ENCODE assay signal across 8 cellular contexts in genomic region chr12:52904509-52905300, GRCh38. TPM values are rescaled to one million over a fixed set of nuclear protein-coding genes. Genes with fewer than 3 reads are reported as not detected.
A peak's percentile ranks its signal among the peaks of the same experiment; 100 is the strongest.
DNase-seq lines count a peak whose midpoint lies in the region; ATAC-seq and TF ChIP-seq lines count a peak whose summit lies in the region.
"Not testable (repeated sequence)": the region's sequence is repeated elsewhere in the genome, so short reads cannot be mapped to it uniquely, and the experiment has no call there.

KRT8 (minus strand) TSS chr12:52905076; CDS start chr12:52904981, 95 bp downstream.

- H4K8ac ChIP-seq in IMR-90 (ENCODE audit: low read depth in 2 of 2, low read length in 2 of 2): peak within 1 kb of the TSS; percentile 52 to 87

- peak within 1 kb of the TSS; percentile 4; the same call in 1 of the 3 replicates for H2BK15ac ChIP-seq in IMR-90 (ENCODE audit: low read depth, low read length)

- peak; percentile 3; the same call in 1 of the 2 replicates for TF ChIP-seq RAD21 in IMR-90 (IDR thresholded peaks at IDR 0.05; ENCODE audit: low read length)

- intact Hi-C loops in IMR-90 (cut with micrococcal nuclease); activated CD4-positive, alpha-beta memory T cell treated with anti-CD3 and anti-CD28 coated beads for 36 hours (cut with micrococcal nuclease); colonic mucosa (cut with DNase I): not testable (repeated sequence)
- intact Hi-C loops in right cardiac atrium (cut with DNase I): loop anchor here in 1 of 4 donors (5.0 kb wide), 1 partner anchor 73 kb away; no protein-coding TSS in a partner anchor

- peak within 1 kb of the TSS; percentile 54 for H2AFZ ChIP-seq in IMR-90 (replicated peaks; ENCODE audit: low read length, poor library complexity)

- peak within 1 kb of the TSS; percentile 29; the same call in 1 of the 2 replicates for H4K5ac ChIP-seq in IMR-90 (ENCODE audit: low read depth, low read length)

- peak within 1 kb of the TSS; percentile 14; the same call in 1 of the 2 replicates for H3K9ac ChIP-seq in IMR-90 (ENCODE audit: low read depth, low read length)
- H3K9ac ChIP-seq in colonic mucosa (ENCODE audit: low read depth in 2 of 2, low read length in 2 of 2): peak within 1 kb of the TSS; percentile 86 to 93
- peak within 1 kb of the TSS; percentile 65 for H3K9ac ChIP-seq in muscle layer of colon (ENCODE audit: low read length)

- peak within 1 kb of the TSS; percentile 61 for H3K4me3 Mint-ChIP-seq in activated CD4-positive, alpha-beta memory T cell treated with anti-CD3 and anti-CD28 coated beads for 36 hours
- peak within 1 kb of the TSS; percentile 79 to 80 for H3K4me3 Mint-ChIP-seq in stimulated activated naive CD8-positive, alpha-beta T cell treated with anti-CD3 and anti-CD28 coated beads, Interleukin-15, amount 100 ng/mL, for 72 hours

- not testable (repeated sequence) for H3K9me1 ChIP-seq in IMR-90 (ENCODE audit: insufficient read depth, low read length)

- H3K9me3 ChIP-seq in IMR-90 (ENCODE audit: control insufficient read depth, insufficient read depth, low read length); colonic mucosa; right cardiac atrium (ENCODE audit: control insufficient read depth, low read length); muscle layer of colon (ENCODE audit: low read length): not testable (repeated sequence)

- H2BK5ac ChIP-seq in IMR-90 (ENCODE audit: low read depth, low read length, poor library complexity, severe bottlenecking): not testable (repeated sequence)

- ATAC-seq in IMR-90 (ENCODE audit: low read depth); stimulated activated naive CD8-positive, alpha-beta T cell treated with anti-CD3 and anti-CD28 coated beads, Interleukin-15, amount 100 ng/mL, for 72 hours: not testable (repeated sequence)
- ATAC-seq in right cardiac atrium: peak; percentile 65 to 76

- DNase-seq in COLO668 (lab: John Stamatoyannopoulos, UW; ENCODE audit: unreplicated experiment): peak; percentile 92
- DNase-seq in IMR-90; activated CD4-positive, alpha-beta memory T cell treated with anti-CD3 and anti-CD28 coated beads for 36 hours; stimulated activated naive CD8-positive, alpha-beta T cell treated with anti-CD3 and anti-CD28 coated beads, Interleukin-15, amount 100 ng/mL, for 72 hours: not testable (repeated sequence)
- DNase-seq in NCI-H510A (lab: John Stamatoyannopoulos, UW): peak; percentile 96
- DNase-seq in colonic mucosa: peak; percentile 94
- peak; percentile 50 to 78 (median 70) for DNase-seq in right cardiac atrium

- not testable (repeated sequence) for H3K27me3 Mint-ChIP-seq in activated CD4-positive, alpha-beta memory T cell treated with anti-CD3 and anti-CD28 coated beads for 36 hours; stimulated activated naive CD8-positive, alpha-beta T cell treated with anti-CD3 and anti-CD28 coated beads, Interleukin-15, amount 100 ng/mL, for 72 hours

- H3K36me3 ChIP-seq in IMR-90 (ENCODE audit: control insufficient read depth, insufficient read depth, low read length); colonic mucosa; muscle layer of colon (ENCODE audit: insufficient read depth, low read length): not testable (repeated sequence)

- H4K20me1 ChIP-seq in IMR-90 (ENCODE audit: insufficient read depth, low read length): not testable (repeated sequence)

- CTCF ChIA-PET in IMR-90 (lab: Yijun Ruan, JAX): not testable (repeated sequence)
- CTCF ChIA-PET in activated CD4-positive, alpha-beta memory T cell treated with anti-CD3 and anti-CD28 coated beads for 36 hours (lab: Charles Lee): interaction anchor here (0.7 to 2.6 kb wide), 2 partner anchors 11 to 20 kb away, joined by 3 to 11 read pairs; no protein-coding TSS in a partner anchor

- not testable (repeated sequence) for H3K9me3 Mint-ChIP-seq in activated CD4-positive, alpha-beta memory T cell treated with anti-CD3 and anti-CD28 coated beads for 36 hours; stimulated activated naive CD8-positive, alpha-beta T cell treated with anti-CD3 and anti-CD28 coated beads, Interleukin-15, amount 100 ng/mL, for 72 hours

- TF ChIP-seq CTCF in IMR-90 (conservative IDR thresholded peaks at IDR 0.05; ENCODE audit: low read depth, low read length): not testable (repeated sequence)
- TF ChIP-seq CTCF in colonic mucosa (IDR thresholded peaks at IDR 0.05): peak; percentile 41

- not testable (repeated sequence) for H3K23ac ChIP-seq in IMR-90 (ENCODE audit: low read depth, low read length)

- not testable (repeated sequence) for H3K4me2 ChIP-seq in IMR-90 (ENCODE audit: low read depth, low read length)

- peak within 1 kb of the TSS; percentile 11 for H2AK9ac ChIP-seq in IMR-90 (replicated peaks; ENCODE audit: low read depth, low read length, poor library complexity)

- H3K27ac Mint-ChIP-seq in activated CD4-positive, alpha-beta memory T cell treated with anti-CD3 and anti-CD28 coated beads for 36 hours: not testable (repeated sequence)
- peak within 1 kb of the TSS; percentile 14 to 94 for H3K27ac Mint-ChIP-seq in stimulated activated naive CD8-positive, alpha-beta T cell treated with anti-CD3 and anti-CD28 coated beads, Interleukin-15, amount 100 ng/mL, for 72 hours

- not testable (repeated sequence) for H3K4me1 Mint-ChIP-seq in activated CD4-positive, alpha-beta memory T cell treated with anti-CD3 and anti-CD28 coated beads for 36 hours (ENCODE audit: low read depth)
- H3K4me1 Mint-ChIP-seq in stimulated activated naive CD8-positive, alpha-beta T cell treated with anti-CD3 and anti-CD28 coated beads, Interleukin-15, amount 100 ng/mL, for 72 hours: peaks cover 13% of the 10 kb centered on the region

- TF ChIP-seq POLR2A in IMR-90 (IDR thresholded peaks at IDR 0.05; ENCODE audit: low read depth, low read length): not testable (repeated sequence)

- peak within 1 kb of the TSS; percentile 53 for H2BK120ac ChIP-seq in IMR-90 (ENCODE audit: low read depth, low read length)

- H3K27ac ChIP-seq in IMR-90 (ENCODE audit: insufficient read depth, low read length) (peak within 1 kb of the TSS; percentile 37; the same call in 1 of the 2 replicates), colonic mucosa (peak within 1 kb of the TSS; percentile 92), right cardiac atrium (ENCODE audit: low read length) (peak within 1 kb of the TSS; percentile 18), muscle layer of colon (ENCODE audit: low read depth, low read length) (peak within 1 kb of the TSS; percentile 95)

- POLR2A ChIA-PET in IMR-90 (lab: Charles Lee; ENCODE audit: unreplicated experiment); activated CD4-positive, alpha-beta memory T cell treated with anti-CD3 and anti-CD28 coated beads for 36 hours (lab: Charles Lee): not testable (repeated sequence)

- H3K4ac ChIP-seq in IMR-90 (ENCODE audit: low read depth, low read length): peak within 1 kb of the TSS; percentile 24

- BruUV-seq in IMR-90 (replicated peaks; lab: Mats Ljungman, UMichigan): not testable (repeated sequence)

- peak within 1 kb of the TSS; percentile 47; the same call in 1 of the 2 replicates for H3K18ac ChIP-seq in IMR-90 (ENCODE audit: low read depth, low read length)

- not testable (repeated sequence) for H3K79me1 ChIP-seq in IMR-90 (ENCODE audit: low read depth in 1 of 2, low read length in 2 of 2)

- H3K56ac ChIP-seq in IMR-90 (ENCODE audit: extremely low read depth, insufficient read depth, low read length): not testable (repeated sequence)

- in situ Hi-C loops in IMR-90 (cut with MboI; ENCODE audit: low sequenced_read_pairs): not testable (repeated sequence)

- H3K4me3 ChIP-seq in IMR-90 (ENCODE audit: insufficient read depth, low read depth, low read length): not testable (repeated sequence)
- H3K4me3 ChIP-seq in colonic mucosa (peak within 1 kb of the TSS; percentile 58), right cardiac atrium (ENCODE audit: low read length) (peak within 1 kb of the TSS; percentile 56), muscle layer of colon (ENCODE audit: low read depth in 1 of 2, low read length in 2 of 2) (peak within 1 kb of the TSS; percentile 18 to 45)

- H3K27me3 ChIP-seq in IMR-90 (ENCODE audit: control insufficient read depth, insufficient read depth, low read length); colonic mucosa; right cardiac atrium (ENCODE audit: control insufficient read depth, insufficient read depth); muscle layer of colon (ENCODE audit: control insufficient read depth in 1 of 2, insufficient read depth in 2 of 2, low read length in 2 of 2): not testable (repeated sequence)

- peak within 1 kb of the TSS; percentile 49; the same call in 1 of the 2 replicates for H4K91ac ChIP-seq in IMR-90 (ENCODE audit: insufficient read depth, low read depth, low read length)

- H3K4me1 ChIP-seq in IMR-90 (ENCODE audit: control insufficient read depth, insufficient read depth, low read length): peaks cover 15% of the 10 kb centered on the region
- H3K4me1 ChIP-seq in colonic mucosa; right cardiac atrium (ENCODE audit: control insufficient read depth, insufficient read depth, low read length); muscle layer of colon (ENCODE audit: insufficient read depth, low read length): not testable (repeated sequence)

- dilution Hi-C loops in IMR-90 (cut with HindIII; ENCODE audit: low sequenced_read_pairs, unreplicated experiment): not testable (repeated sequence)

- H2AK5ac ChIP-seq in IMR-90 (ENCODE audit: low read depth, low read length): not testable (repeated sequence)

- not testable (repeated sequence) for H2BK20ac ChIP-seq in IMR-90 (ENCODE audit: low read depth, low read length)

- H3K36me3 Mint-ChIP-seq in activated CD4-positive, alpha-beta memory T cell treated with anti-CD3 and anti-CD28 coated beads for 36 hours: not testable (repeated sequence)

- 72% methylated on average over 7 of the region's 33 CpGs; no CpG with 5 or more reads in 1 of the 2 experiments for WGBS in IMR-90 (ENCODE audit: extremely low coverage in 2 of 2, insufficient read length in 1 of 2), 2 experiments
- WGBS in right cardiac atrium: 59% methylated on average over 33 of the region's 33 CpGs

- not testable (repeated sequence) for H3K14ac ChIP-seq in IMR-90 (replicated peaks; ENCODE audit: low read depth, low read length)

RNA-seq across cellular contexts. Expression of gene KRT8, which starts in this region (rescaled TPM):
- 10.9 and 14.2 TPM in 2 replicates for total RNA-seq in IMR-90 (2012; rRNA removed)
- 38.6 and 39.3 TPM in 2 replicates for polyA plus RNA-seq in IMR-90 (2012; rRNA removed)
- 30.9 and 49.3 TPM in 2 replicates for polyA plus RNA-seq in IMR-90 (2012; cell fraction: cytosol; rRNA removed)
- polyA plus RNA-seq in IMR-90 (2012; cell fraction: nucleus; rRNA removed; ENCODE audit: low replicate concordance): 26.9 and 31.3 TPM in 2 replicates
- total RNA-seq in activated CD4-positive, alpha-beta memory T cell treated with anti-CD3 and anti-CD28 coated beads for 36 hours: under 1 TPM; 0.51 to 0.67 TPM
- 1,000 to 10,000 TPM; 4,207 to 4,597 TPM for total RNA-seq in colonic mucosa
- 100 to 1,000 TPM; 104 to 259 (median 212) TPM for total RNA-seq in right cardiac atrium
- 282 TPM for polyA plus RNA-seq in right cardiac atrium

Comparison
In these comparisons a context has a peak if more than half of its experiments do, and no peak if none do; other contexts are left out.
1. RNA of gene KRT8 (total RNA-seq): 4,207 to 4,597 TPM in colonic mucosa; 104 to 259 TPM in right cardiac atrium, 10.9 to 14.2 TPM in IMR-90 and 0.51 to 0.67 TPM in activated CD4-positive, alpha-beta memory T cell treated with anti-CD3 and anti-CD28 coated beads for 36 hours; every median in the first group is over 10 times any median in the second.
2. H3K27ac ChIP-seq: peak in every context shown above with its lines; median percentile 95 in muscle layer of colon; 92 in colonic mucosa; 37 in IMR-90; 18 in right cardiac atrium.
3. H3K9ac ChIP-seq: peak in every context shown above with its lines; median percentile 90 in colonic mucosa; 65 in muscle layer of colon; 14 in IMR-90.